In genomic region chr3:28476764-28477163, GRCh38 we compare ENCODE assay signal across 22 cellular contexts.
"Had no signal": no experiment of that assay in that cellular context is flagged by ENCODE, and none has a peak within 500 bp of the region (broad histone marks: within the 10 kb centered on the region; RNA-seq: fewer than 3 reads in every experiment).

No MANE protein-coding gene starts in this region.

- H3K27me3 ChIP-seq: ascending aorta, cardiac muscle cell had no signal

- H3K27ac ChIP-seq: ascending aorta, cardiac muscle cell had no signal

- H3K4me3 ChIP-seq: ascending aorta, cardiac muscle cell had no signal

- DNase-seq: activated B cell treated with CpG ODN at 0.5 μM for 24 hours; activated CD4-positive, alpha-beta memory T cell treated with anti-CD3 and anti-CD28 coated beads for 36 hours; activated CD4-positive, alpha-beta T cell treated with anti-CD3 and anti-CD28 coated beads for 4 hours; activated CD4-positive, alpha-beta T cell treated with anti-CD3 and anti-CD28 coated beads, Interleukin-2, amount 10 ng/mL, durations not matched to agents 24 days and 14 days; activated CD4-positive, alpha-beta T cell treated with anti-CD3 and anti-CD28 coated beads, Interleukin-2, amount 50 U/mL, for 1 hour; activated CD4-positive, alpha-beta T cell treated with anti-CD3 and anti-CD28 coated beads, Interleukin-2, amount 50 U/mL, for 4 hours; activated CD4-positive, CD25-positive, alpha-beta regulatory T cell treated with anti-CD3 and anti-CD28 coated beads, Interleukin-2, amount 50 U/mL, for 72 hours; activated CD8-positive, alpha-beta memory T cell treated with anti-CD3 and anti-CD28 coated beads, Interleukin-2, amount 50 U/mL, for 4 hours; activated CD8-positive, alpha-beta T cell treated with anti-CD3 and anti-CD28 coated beads for 36 hours; activated gamma-delta T cell; activated naive CD4-positive, alpha-beta T cell treated with anti-CD3 and anti-CD28 coated beads, Interleukin-2, amount 10 ng/mL, durations not matched to agents 7 days and 5 days; activated naive CD4-positive, alpha-beta T cell treated with Interleukin-2 at 50 U/mL for 16 hours; activated naive CD8-positive, alpha-beta T cell treated with anti-CD3 and anti-CD28 coated beads, Interleukin-2, amount 10 ng/mL, durations not matched to agents 7 days and 5 days; activated naive CD8-positive, alpha-beta T cell treated with anti-CD3 and anti-CD28 coated beads, Interleukin-2, amount 50 U/mL, for 24 hours; activated T-cell treated with anti-CD3 and anti-CD28 coated beads for 4 hours; activated T-cell treated with anti-CD3 and anti-CD28 coated beads, Interleukin-2, amount 50 U/mL, for 1 hour; activated T-cell treated with anti-CD3 and anti-CD28 coated beads, Interleukin-2, amount 50 U/mL, for 4 hours; activated T-cell treated with anti-CD3 and anti-CD28 coated beads, Interleukin-2, amount 50 U/mL, for 72 hours; cerebellar nuclear complex; T-helper 9 cell had no signal

- H3K4me1 ChIP-seq: ascending aorta had no signal

- H3K36me3 ChIP-seq: cardiac muscle cell had no signal
